Comparison of ENCODE assay signal across 1 cellular context in the genomic region with DNA sequence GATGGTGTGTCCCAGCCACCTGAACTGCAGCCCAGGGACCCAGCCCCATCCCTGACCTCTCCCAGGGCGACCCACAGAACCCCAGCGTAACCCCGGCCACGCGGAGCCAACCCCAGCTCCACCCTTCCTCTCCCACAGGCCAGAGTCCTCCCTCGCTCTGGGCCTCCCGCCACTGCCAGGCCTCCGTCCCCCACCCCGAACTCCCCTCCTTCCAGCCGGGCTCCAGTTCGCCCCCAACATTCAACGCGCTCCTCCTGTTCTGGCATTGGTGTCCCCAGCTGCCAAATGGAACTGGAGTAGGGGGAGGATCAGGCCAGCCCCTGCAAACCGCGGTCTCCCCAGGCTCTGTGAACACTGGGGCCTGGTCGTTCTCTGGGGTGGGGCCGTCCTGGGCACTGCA.
TF ChIP-seq lines count a peak whose summit lies in the region.

No MANE protein-coding gene starts in this region.

TF ChIP-seq in HEK293, 187 proteins besides CTCF, POLR2A, EP300 and RAD21:
- TF ChIP-seq ZNF302 (tag by site-specific recombination; IDR thresholded peaks at IDR 0.05; ENCODE audit: low read depth) = no peak
- TF ChIP-seq ZNF600 (tag by site-specific recombination; IDR thresholded peaks at IDR 0.05) = peak; percentile 65; the same call in 1 of the 2 replicates
